In genomic region chr2:117858892-117859531, GRCh38 we compare ENCODE assay signal across 1 cellular context.
TF ChIP-seq lines count a peak whose summit lies in the region.

No MANE protein-coding gene starts in this region.

TF ChIP-seq in GM23338, 12 proteins besides CTCF, POLR2A, EP300 and RAD21 (continued from another document):
- TF ChIP-seq ZNF462 (CRISPR knock-in tag; IDR thresholded peaks at IDR 0.05), result no peak
- TF ChIP-seq EZH2 (IDR thresholded peaks at IDR 0.05; ENCODE audit: low read depth, unreplicated experiment), result no peak
- TF ChIP-seq ZNF331 (CRISPR knock-in tag; IDR thresholded peaks at IDR 0.05; ENCODE audit: low read depth), result no peak
- no peak for TF ChIP-seq ETS1 (IDR thresholded peaks at IDR 0.05)
- TF ChIP-seq NANOG (IDR thresholded peaks at IDR 0.05; ENCODE audit: borderline replicate concordance), result no peak
- no peak for TF ChIP-seq JUNB (IDR thresholded peaks at IDR 0.05; ENCODE audit: unreplicated experiment)
- TF ChIP-seq EZH2phosphoT487 (IDR thresholded peaks at IDR 0.05; ENCODE audit: unreplicated experiment), result no peak
- TF ChIP-seq POLR2AphosphoS5 (IDR thresholded peaks at IDR 0.05; ENCODE audit: low read depth), result no peak
- TF ChIP-seq STAT1 (IDR thresholded peaks at IDR 0.05; ENCODE audit: unreplicated experiment), result no peak
- TF ChIP-seq REST (IDR thresholded peaks at IDR 0.05; ENCODE audit: unreplicated experiment), result no peak
- TF ChIP-seq CREB1 (CRISPR knock-in tag; IDR thresholded peaks at IDR 0.05; ENCODE audit: low read depth), result no peak
